Comparison of ENCODE assay signal across 19 cellular contexts in genomic region chr3:141465221-141465620, GRCh38. TPM values are rescaled to one million over a fixed set of nuclear protein-coding genes. Genes with fewer than 3 reads are reported as not detected.
DNase-seq lines count a peak whose midpoint lies in the region; ATAC-seq and TF ChIP-seq lines count a peak whose summit lies in the region.
"Had no signal": no experiment of that assay in that cellular context is flagged by ENCODE, and none has a peak within 500 bp of the region (broad histone marks: within the 10 kb centered on the region; RNA-seq: fewer than 3 reads in every experiment).

No MANE protein-coding gene starts in this region.

- H3K27ac ChIP-seq in mesenchymal stem cell (ENCODE audit: low read length, poor library complexity, severe bottlenecking) = no peak overlapping the region
- no peak overlapping the region for H3K27ac ChIP-seq in Karpas-422 (ENCODE audit: low read length)
- H3K27ac ChIP-seq: body of pancreas, parathyroid adenoma, SK-N-MC had no signal

- no peaks in the 10 kb centered on the region for H3K36me3 ChIP-seq in mesenchymal stem cell (ENCODE audit: control insufficient read depth in 1 of 2, insufficient read depth in 2 of 2, low read depth in 1 of 2, low read length in 2 of 2)
- no peaks in the 10 kb centered on the region for H3K36me3 ChIP-seq in Karpas-422 (ENCODE audit: insufficient read depth, low read length)

- peak; percentile 28 for DNase-seq in AG08395 (ENCODE audit: low spot score)
- DNase-seq in LNCaP clone FGC (ENCODE audit: low read depth) = no peak
- DNase-seq in cerebellum (ENCODE audit: low spot score) = peak; percentile 27
- DNase-seq in mesenchymal stem cell = peak; percentile 28
- no peak for DNase-seq in activated CD4-positive, alpha-beta T cell treated with anti-CD3 and anti-CD28 coated beads, Interleukin-2, amount 50 U/mL, for 4 hours
- DNase-seq in Karpas-422 = no peak
- DNase-seq: activated CD4-positive, CD25-positive, alpha-beta regulatory T cell treated with anti-CD3 and anti-CD28 coated beads, Interleukin-2, amount 50 U/mL, for 72 hours; activated T-cell treated with anti-CD3 and anti-CD28 coated beads, Interleukin-2, amount 50 U/mL, for 4 hours; body of pancreas; Caco-2; erythroblast; NCI-H187; NCI-H774; stimulated activated CD4-positive, alpha-beta T cell treated with anti-CD3 and anti-CD28 coated beads, Interleukin-2, amount 100 ng/mL, for 48 hours; stimulated activated naive CD4-positive, alpha-beta T cell treated with Interleukin-2 at 50 U/mL for 16 hours had no signal

- H2BK12ac ChIP-seq in mesenchymal stem cell (ENCODE audit: low read length in 2 of 2) = no peak overlapping the region

- H3K4me1 ChIP-seq in mesenchymal stem cell (ENCODE audit: control insufficient read depth, insufficient read depth, low read depth, low read length) (no peaks in the 10 kb centered on the region), Karpas-422 (ENCODE audit: low read length) (peaks cover 3% of the 10 kb centered on the region; the same call in 1 of the 2 replicates)
- H3K4me1 ChIP-seq: parathyroid adenoma had no signal

- H2BK120ac ChIP-seq in mesenchymal stem cell (ENCODE audit: low read depth, low read length) = no peak overlapping the region

- no peaks in the 10 kb centered on the region for H3K27me3 ChIP-seq in mesenchymal stem cell (ENCODE audit: control insufficient read depth in 1 of 2, insufficient read depth in 1 of 2, low read length in 2 of 2)
- H3K27me3 ChIP-seq in Karpas-422 (ENCODE audit: low read length) = no peaks in the 10 kb centered on the region
- H3K27me3 ChIP-seq: body of pancreas had no signal

- no peak overlapping the region for H3K14ac ChIP-seq in mesenchymal stem cell (ENCODE audit: low read length in 2 of 2)

- H3K18ac ChIP-seq in mesenchymal stem cell (ENCODE audit: low read depth in 1 of 2, low read length in 2 of 2) = no peak overlapping the region

- no peaks in the 10 kb centered on the region for H3K79me2 ChIP-seq in Karpas-422 (ENCODE audit: low read length)
- H3K79me2 ChIP-seq: parathyroid adenoma had no signal

- ATAC-seq in HG02970 (IDR thresholded peaks at IDR 0.05; ENCODE audit: low FRiP score, unreplicated experiment) (no peak), HG03095 (IDR thresholded peaks at IDR 0.05; ENCODE audit: unreplicated experiment) (no peak)
- ATAC-seq: activated T-cell treated with anti-CD3 and anti-CD28 coated beads, Interleukin-2, amount 50 U/mL, for 4 hours; body of pancreas had no signal

- H2AFZ ChIP-seq in mesenchymal stem cell (ENCODE audit: low read depth, low read length) = no peak overlapping the region
- no peak overlapping the region for H2AFZ ChIP-seq in Karpas-422 (ENCODE audit: low read length)
- H2AFZ ChIP-seq: parathyroid adenoma had no signal

- H2AK5ac ChIP-seq in mesenchymal stem cell (ENCODE audit: low read length, severe bottlenecking) = no peak overlapping the region

- H3K79me1 ChIP-seq in mesenchymal stem cell (replicated peaks; ENCODE audit: low read length, poor library complexity, severe bottlenecking) = no peaks in the 10 kb centered on the region

- TF ChIP-seq CTCF in LNCaP clone FGC (IDR thresholded peaks at IDR 0.05; ENCODE audit: control insufficient read depth, extremely low read depth, insufficient read depth) = peak; percentile 48

- no peak overlapping the region for H4K8ac ChIP-seq in mesenchymal stem cell (ENCODE audit: low read length)

- H2BK5ac ChIP-seq in mesenchymal stem cell (ENCODE audit: low read depth, low read length, poor library complexity, severe bottlenecking) = no peak overlapping the region

- no peak overlapping the region for H3K4me3 ChIP-seq in LNCaP clone FGC (ENCODE audit: low read depth, low read length)
- no peak overlapping the region for H3K4me3 ChIP-seq in mesenchymal stem cell (ENCODE audit: insufficient read depth in 1 of 2, low read depth in 1 of 2, low read length in 2 of 2)
- no peak overlapping the region for H3K4me3 ChIP-seq in Karpas-422 (ENCODE audit: low read length)
- H3K4me3 ChIP-seq: body of pancreas, SK-N-MC had no signal

- no peaks in the 10 kb centered on the region for H3K9me2 ChIP-seq in Karpas-422 (replicated peaks; ENCODE audit: insufficient read depth, low read length)

- H3K9me3 ChIP-seq in mesenchymal stem cell (ENCODE audit: control insufficient read depth, low read length) = no peaks in the 10 kb centered on the region
- peaks cover 7% of the 10 kb centered on the region for H3K9me3 ChIP-seq in Karpas-422 (ENCODE audit: low read length)
- H3K9me3 ChIP-seq: body of pancreas had no signal

- no peak overlapping the region for H3K23ac ChIP-seq in mesenchymal stem cell (ENCODE audit: low read length in 2 of 2)

- no peak overlapping the region for H4K91ac ChIP-seq in mesenchymal stem cell (ENCODE audit: low read length)

- WGBS in mesenchymal stem cell = 80% methylated on average over 1 of the region's 2 CpGs

- peak overlapping the region; percentile 51 for H3K9ac ChIP-seq in mesenchymal stem cell (ENCODE audit: low read length)
- H3K9ac ChIP-seq in Karpas-422 (ENCODE audit: low read length) = no peak overlapping the region
- H3K9ac ChIP-seq: parathyroid adenoma had no signal

- H3K4ac ChIP-seq in mesenchymal stem cell (ENCODE audit: low read depth in 1 of 2, low read length in 2 of 2) = no peak overlapping the region

- no peak overlapping the region for H3K4me2 ChIP-seq in mesenchymal stem cell (ENCODE audit: low read length, poor library complexity, severe bottlenecking)
- H3K4me2 ChIP-seq in Karpas-422 (ENCODE audit: low read depth, low read length, poor library complexity, severe bottlenecking) = no peak overlapping the region

- no peak overlapping the region for H2BK15ac ChIP-seq in mesenchymal stem cell (ENCODE audit: low read depth, poor library complexity, severe bottlenecking)

- H4K20me1 ChIP-seq in Karpas-422 (ENCODE audit: insufficient read depth, low read depth, low read length) = no peaks in the 10 kb centered on the region

RNA-seq across cellular contexts. Expression of gene RASA2, which starts 21.6 kb away (rescaled TPM):
- total RNA-seq in cerebellum = 30.3 TPM
- 3.9 TPM for polyA plus RNA-seq in mesenchymal stem cell (2013, experiment 1 of 2)
- 4.1 TPM for polyA plus RNA-seq in mesenchymal stem cell (2013, experiment 2 of 2)
- total RNA-seq in Karpas-422 (2014; rRNA removed; shearing (Covaris generic); ENCODE audit: low replicate concordance) = 11.5 and 27.1 TPM in 2 replicates

Comparison
In these comparisons a context has a peak if more than half of its experiments do, and no peak if none do; other contexts are left out.
1. DNase-seq: peak in AG08395 (single experiment), cerebellum (single experiment) and mesenchymal stem cell (single experiment); none in LNCaP clone FGC (single experiment), activated CD4-positive, alpha-beta T cell treated with anti-CD3 and anti-CD28 coated beads, Interleukin-2, amount 50 U/mL, for 4 hours (0 of 2) and Karpas-422 (single experiment).